ENCODE assay signal across 1 cellular context in genomic region chr21:15005391-15005790, GRCh38.
TF ChIP-seq lines count a peak whose summit lies in the region.

No MANE protein-coding gene starts in this region.

TF ChIP-seq in HepG2, 621 proteins besides CTCF, POLR2A, EP300 and RAD21 (continued from another document):
- TF ChIP-seq ZBTB40 (IDR thresholded peaks at IDR 0.05) (no peak), ZBTB40 (CRISPR knock-in tag; IDR thresholded peaks at IDR 0.05) (no peak), ZFP90 (CRISPR knock-in tag; IDR thresholded peaks at IDR 0.05; ENCODE audit: borderline replicate concordance) (no peak), NCOR1 (IDR thresholded peaks at IDR 0.05; ENCODE audit: borderline replicate concordance, low read length) (no peak), GRHL1 (CRISPR knock-in tag; conservative IDR thresholded peaks at IDR 0.05) (no peak)
